Comparison of ENCODE assay signal across 8 cellular contexts in genomic region chr16:31074073-31074813, GRCh38. TPM values are rescaled to one million over a fixed set of nuclear protein-coding genes. Genes with fewer than 3 reads are reported as not detected.
A peak's percentile ranks its signal among the peaks of the same experiment; 100 is the strongest.
DNase-seq lines count a peak whose midpoint lies in the region; TF ChIP-seq lines count a peak whose summit lies in the region.

Gene ZNF646 (plus strand): TSS chr16:31074422. CDS start chr16:31076325, 1,903 bp downstream.
Gene ZNF668 (minus strand): TSS chr16:31074240. CDS start chr16:31064459, 9,781 bp downstream.

- CTCF ChIA-PET in activated naive CD4-positive, alpha-beta T cell treated with anti-CD3 and anti-CD28 coated beads, Interleukin-2, amount 10 ng/mL, durations not matched to agents 7 days and 5 days (lab: Charles Lee): interaction anchor here (2.3 kb wide), 1 partner anchor 68 kb away, joined by 10 read pairs; no protein-coding TSS in a partner anchor

- peak within 1 kb of the TSS; percentile 92 for H3K27ac ChIP-seq in SK-N-MC
- H3K27ac ChIP-seq in suprapubic skin: peak within 1 kb of the TSS; percentile 93

- H3K27ac Mint-ChIP-seq in HFFc6: peak within 1 kb of the TSS; percentile 97
- H3K27ac Mint-ChIP-seq in activated naive CD4-positive, alpha-beta T cell treated with anti-CD3 and anti-CD28 coated beads, Interleukin-2, amount 10 ng/mL, durations not matched to agents 7 days and 5 days: peak within 1 kb of the TSS; percentile 95

- TF ChIP-seq EP300 in suprapubic skin (IDR thresholded peaks at IDR 0.05): no peak

- H3K4me1 Mint-ChIP-seq in HFFc6 (ENCODE audit: low read depth): peaks cover 32% of the 10 kb centered on the region
- peaks cover 39% of the 10 kb centered on the region for H3K4me1 Mint-ChIP-seq in activated naive CD4-positive, alpha-beta T cell treated with anti-CD3 and anti-CD28 coated beads, Interleukin-2, amount 10 ng/mL, durations not matched to agents 7 days and 5 days

- DNase-seq in GM04504 (ENCODE audit: low read depth) (peak; percentile 98), HFFc6 (peak; percentile 99), NB4 (ENCODE audit: low read depth) (peak; percentile 100), SK-N-MC (ENCODE audit: low read depth, low spot score) (peak; percentile 99), germinal center (ENCODE audit: low spot score) (peak; percentile 96), non-pigmented ciliary epithelial cell (ENCODE audit: low read depth) (peak; percentile 97), suprapubic skin (ENCODE audit: low spot score in 2 of 2) (peak; percentile 99)
- peak; percentile 99 for DNase-seq in activated naive CD4-positive, alpha-beta T cell treated with anti-CD3 and anti-CD28 coated beads, Interleukin-2, amount 10 ng/mL, durations not matched to agents 7 days and 5 days

- peak within 1 kb of the TSS; percentile 99 for H3K4me3 Mint-ChIP-seq in HFFc6
- H3K4me3 Mint-ChIP-seq in activated naive CD4-positive, alpha-beta T cell treated with anti-CD3 and anti-CD28 coated beads, Interleukin-2, amount 10 ng/mL, durations not matched to agents 7 days and 5 days: peak within 1 kb of the TSS; percentile 90

- H3K9me3 ChIP-seq in SK-N-MC (ENCODE audit: low read depth, low read length) (no peaks in the 10 kb centered on the region), suprapubic skin (no peaks in the 10 kb centered on the region)

- H3K27me3 ChIP-seq in suprapubic skin: no peaks in the 10 kb centered on the region

- 1% methylated on average over 33 of the region's 48 CpGs for WGBS in suprapubic skin

- H3K36me3 Mint-ChIP-seq in HFFc6 (ENCODE audit: low read depth): peaks cover 17% of the 10 kb centered on the region
- peaks cover 29% of the 10 kb centered on the region for H3K36me3 Mint-ChIP-seq in activated naive CD4-positive, alpha-beta T cell treated with anti-CD3 and anti-CD28 coated beads, Interleukin-2, amount 10 ng/mL, durations not matched to agents 7 days and 5 days

- H3K9me3 Mint-ChIP-seq in HFFc6: no peaks in the 10 kb centered on the region
- no peaks in the 10 kb centered on the region for H3K9me3 Mint-ChIP-seq in activated naive CD4-positive, alpha-beta T cell treated with anti-CD3 and anti-CD28 coated beads, Interleukin-2, amount 10 ng/mL, durations not matched to agents 7 days and 5 days

- H3K4me3 ChIP-seq in NB4 (ENCODE audit: low read depth, low read length): peak within 1 kb of the TSS; percentile 87
- H3K4me3 ChIP-seq in SK-N-MC: peak within 1 kb of the TSS; percentile 96
- H3K4me3 ChIP-seq in suprapubic skin: peak within 1 kb of the TSS; percentile 91

- no peaks in the 10 kb centered on the region for H3K27me3 Mint-ChIP-seq in HFFc6 (ENCODE audit: insufficient read depth)
- no peaks in the 10 kb centered on the region for H3K27me3 Mint-ChIP-seq in activated naive CD4-positive, alpha-beta T cell treated with anti-CD3 and anti-CD28 coated beads, Interleukin-2, amount 10 ng/mL, durations not matched to agents 7 days and 5 days

- H3K9ac ChIP-seq in SK-N-MC (ENCODE audit: insufficient read length): peak within 1 kb of the TSS; percentile 99

- peaks cover 36% of the 10 kb centered on the region for H3K4me1 ChIP-seq in suprapubic skin

- peaks cover 31% of the 10 kb centered on the region; the same call in 1 of the 2 replicates for H3K36me3 ChIP-seq in SK-N-MC (ENCODE audit: insufficient read depth, low read length)
- H3K36me3 ChIP-seq in suprapubic skin: peaks cover 32% of the 10 kb centered on the region

- TF ChIP-seq POLR2A in NB4 (IDR thresholded peaks at IDR 0.05; ENCODE audit: extremely low read depth, insufficient read length): peak; percentile 91
- TF ChIP-seq POLR2A in suprapubic skin (IDR thresholded peaks at IDR 0.05): no peak

- TF ChIP-seq CTCF in HFFc6 (IDR thresholded peaks at IDR 0.05) (no peak), NB4 (IDR thresholded peaks at IDR 0.05; ENCODE audit: low read depth, low read length) (no peak), suprapubic skin (IDR thresholded peaks at IDR 0.05) (no peak)

RNA-seq across cellular contexts. Expression of gene ZNF646, which starts in this region (rescaled TPM):
- total RNA-seq in HFFc6 (2021; fragmentation: NEBNext Ultra II Directional; extraction: Animal tissue kit (Norgen Biotek cat#: 25700)): 10 to 100 TPM; 13.0 to 16.3 (median 14.7) TPM
- total RNA-seq in suprapubic skin: 10 to 100 TPM; 19.2 to 31.7 (median 26.8) TPM

RNA-seq across cellular contexts. Expression of gene ZNF668, which starts in this region (rescaled TPM):
- total RNA-seq in HFFc6 (2021; fragmentation: NEBNext Ultra II Directional; extraction: Animal tissue kit (Norgen Biotek cat#: 25700)): 10 to 100 TPM; 15.0 to 24.5 (median 17.5) TPM
- total RNA-seq in suprapubic skin: 10 to 100 TPM in 3 of 4 donors, 1 to 10 TPM in 1; 9.0 to 15.9 (median 12.6) TPM

Comparison
In these comparisons a context has a peak if more than half of its experiments do, and no peak if none do; other contexts are left out.
1. Peak in every context shown above with its lines: DNase-seq, H3K4me3 ChIP-seq and H3K27ac ChIP-seq.